1 cellular context compared by ENCODE assay signal in genomic region chr1:236795035-236795756, GRCh38.
TF ChIP-seq lines count a peak whose summit lies in the region.

Gene MTR (plus strand): TSS chr1:236795292. CDS start chr1:236795704, 412 bp downstream.

TF ChIP-seq in K562, 482 proteins besides CTCF, POLR2A, EP300 and RAD21 (continued from another document and continues in another):
- TF ChIP-seq ZNF512 (tag; IDR thresholded peaks at IDR 0.05) (no peak), ZNF224 (CRISPR knock-in tag; IDR thresholded peaks at IDR 0.05) (0 out of 2 replicates have a peak, but pooled peaks have one; percentile 67), MBD2 (IDR thresholded peaks at IDR 0.05; ENCODE audit: borderline replicate concordance, low read depth) (peak; percentile 99), ARHGAP35 (IDR thresholded peaks at IDR 0.05; ENCODE audit: partially characterized antibody) (no peak), CCNT2 (IDR thresholded peaks at IDR 0.05; ENCODE audit: borderline replicate concordance, extremely low read depth, insufficient read length, low read depth, low read length) (peak; percentile 64), KAT7 (CRISPR knock-in tag; IDR thresholded peaks at IDR 0.05; ENCODE audit: borderline replicate concordance) (peak; percentile 98), FOSL1 (tag; conservative IDR thresholded peaks at IDR 0.05) (no peak), ZBTB12 (CRISPR knock-in tag; IDR thresholded peaks at IDR 0.05) (peak; percentile 60; the same call in 1 of the 2 replicates), ZNF77 (CRISPR knock-in tag; IDR thresholded peaks at IDR 0.05) (no peak), SMARCB1 (IDR thresholded peaks at IDR 0.05; ENCODE audit: insufficient read length, low read depth) (no peak), ZNF589 (CRISPR knock-in tag; IDR thresholded peaks at IDR 0.05; ENCODE audit: low read depth) (peak; percentile 79), ZNF165 (CRISPR knock-in tag; IDR thresholded peaks at IDR 0.05; ENCODE audit: borderline replicate concordance) (no peak), HDAC1 (IDR thresholded peaks at IDR 0.05) (peak in 1 of 2 experiments; percentile 97; a peak in 2 of 4 replicates), ZNF140 (CRISPR knock-in tag; IDR thresholded peaks at IDR 0.05) (no peak), ZNF239 (CRISPR knock-in tag; IDR thresholded peaks at IDR 0.05) (peak; percentile 26; the same call in 1 of the 2 replicates), E4F1 (CRISPR knock-in tag; IDR thresholded peaks at IDR 0.05; ENCODE audit: borderline replicate concordance) (no peak), TAL1 (IDR thresholded peaks at IDR 0.05) (no peak), E2F6 (IDR thresholded peaks at IDR 0.05; ENCODE audit: borderline replicate concordance in 1 of 2, extremely low read depth in 1 of 2, insufficient read depth in 1 of 2, insufficient read length in 1 of 2, low read depth in 1 of 2, low read length in 1 of 2, poor library complexity in 1 of 2, severe bottlenecking in 1 of 2) (peak; percentile 89 to 95), GTF2F1 (IDR thresholded peaks at IDR 0.05; ENCODE audit: low read depth, low read length) (peak; percentile 64), RBM15 (IDR thresholded peaks at IDR 0.05; ENCODE audit: insufficient read depth, low read length) (no peak), GABPA (tag; conservative IDR thresholded peaks at IDR 0.05; ENCODE audit: low read depth) (peak; percentile 97), ARID4B (CRISPR knock-in tag; IDR thresholded peaks at IDR 0.05) (peak; percentile 75; the same call in 1 of the 2 replicates), ZKSCAN1 (IDR thresholded peaks at IDR 0.05; ENCODE audit: low read depth, low read length) (peak; percentile 79; the same call in 1 of the 2 replicates), SMARCA4 (IDR thresholded peaks at IDR 0.05) (0 out of 2 replicates have a peak, but pooled peaks have one; percentile 18), PREB (CRISPR knock-in tag; IDR thresholded peaks at IDR 0.05) (peak; percentile 95; the same call in 1 of the 2 replicates), MCM5 (IDR thresholded peaks at IDR 0.05; ENCODE audit: low read depth) (no peak), TCF7 (IDR thresholded peaks at IDR 0.05; ENCODE audit: borderline replicate concordance) (0 out of 2 replicates have a peak, but pooled peaks have one; percentile 34), ZHX1 (conservative IDR thresholded peaks at IDR 0.05; ENCODE audit: low read length) (no peak), ZNF644 (tag; IDR thresholded peaks at IDR 0.05; ENCODE audit: low read depth) (no peak; the same call in 1 of the 2 replicates), CEBPG (CRISPR knock-in tag; IDR thresholded peaks at IDR 0.05) (no peak), CEBPG (tag; conservative IDR thresholded peaks at IDR 0.05 in 1 of 2, IDR thresholded peaks at IDR 0.05 in 1 of 2) (peak in 1 of 2 experiments; percentile 44; a peak in 1 of 4 replicates), TBL1XR1 (IDR thresholded peaks at IDR 0.05; ENCODE audit: low read length in 2 of 2) (no peak), SAP30 (IDR thresholded peaks at IDR 0.05; ENCODE audit: borderline replicate concordance, insufficient read depth, low read depth, low read length, poor library complexity, severe bottlenecking) (peak; percentile 97), GTF2B (IDR thresholded peaks at IDR 0.05; ENCODE audit: extremely low read depth, insufficient read length) (peak; percentile 58), CCAR2 (IDR thresholded peaks at IDR 0.05; ENCODE audit: low read depth, low read length) (no peak), ZBED1 (IDR thresholded peaks at IDR 0.05) (no peak), ATF3 (IDR thresholded peaks at IDR 0.05) (no peak), ATF3 (CRISPR knock-in tag; conservative IDR thresholded peaks at IDR 0.05) (peak; percentile 27; the same call in 1 of the 2 replicates), TFAP4 (CRISPR knock-in tag; IDR thresholded peaks at IDR 0.05; ENCODE audit: borderline replicate concordance) (peak; percentile 86), NEUROD1 (IDR thresholded peaks at IDR 0.05; ENCODE audit: borderline replicate concordance, low read depth, low read length, partially characterized antibody) (peak; percentile 95), FOXK1 (CRISPR knock-in tag; IDR thresholded peaks at IDR 0.05; ENCODE audit: borderline replicate concordance) (peak; percentile 59; the same call in 1 of the 2 replicates), HNRNPLL (IDR thresholded peaks at IDR 0.05; ENCODE audit: low read depth, low read length, poor library complexity, severe bottlenecking) (peak; percentile 3), TCF15 (CRISPR knock-in tag; IDR thresholded peaks at IDR 0.05) (no peak)
